Comparison of ENCODE assay signal across 28 cellular contexts in genomic region chrX:72009731-72010130, GRCh38.
"Had no signal": no experiment of that assay in that cellular context is flagged by ENCODE, and none has a peak within 500 bp of the region (broad histone marks: within the 10 kb centered on the region; RNA-seq: fewer than 3 reads in every experiment).

No MANE protein-coding gene starts in this region.

- H3K4me3 ChIP-seq: dorsolateral prefrontal cortex, esophagus squamous epithelium, heart right ventricle, lung, pancreas, sigmoid colon, testis, tibial artery, upper lobe of left lung had no signal

- H3K36me3 ChIP-seq: esophagus squamous epithelium, heart right ventricle, pancreas, sigmoid colon, tibial artery, upper lobe of left lung had no signal

- H3K9me3 ChIP-seq: esophagus squamous epithelium, pancreas, sigmoid colon, testis, tibial artery, upper lobe of left lung had no signal

- H3K27ac Mint-ChIP-seq: immature natural killer cell; memory B cell; natural killer cell; progenitor cell of endocrine pancreas; stimulated activated memory B cell treated with anti-CD40 and anti-IgM and Interleukin-4, amounts not matched to agents 10 μg/mL and 1 μg/mL and 100 μg/mL, for 72 hours had no signal

- H3K27ac ChIP-seq: dorsolateral prefrontal cortex, esophagus squamous epithelium, heart right ventricle, pancreas, sigmoid colon, testis, tibial artery, upper lobe of left lung had no signal

- FAIRE-seq: endothelial cell of umbilical vein, keratinocyte, pancreas, urothelium cell line had no signal

- H3K4me1 ChIP-seq: esophagus squamous epithelium, heart right ventricle, pancreas, sigmoid colon, testis, upper lobe of left lung had no signal

- H3K9me3 Mint-ChIP-seq: immature natural killer cell; memory B cell; natural killer cell; stimulated activated memory B cell treated with anti-CD40 and anti-IgM and Interleukin-4, amounts not matched to agents 10 μg/mL and 1 μg/mL and 100 μg/mL, for 72 hours had no signal

- H3K4me1 Mint-ChIP-seq: immature natural killer cell; memory B cell; natural killer cell; stimulated activated memory B cell treated with anti-CD40 and anti-IgM and Interleukin-4, amounts not matched to agents 10 μg/mL and 1 μg/mL and 100 μg/mL, for 72 hours had no signal

- H3K27me3 Mint-ChIP-seq: progenitor cell of endocrine pancreas; stimulated activated memory B cell treated with anti-CD40 and anti-IgM and Interleukin-4, amounts not matched to agents 10 μg/mL and 1 μg/mL and 100 μg/mL, for 72 hours had no signal

- DNase-seq: cerebellar nuclear complex; dorsolateral prefrontal cortex; effector CD4-positive, alpha-beta T cell; esophagus squamous epithelium; foreskin melanocyte; glutamatergic neuron; heart right ventricle; hypothalamus; immature natural killer cell; natural killer cell; occipital lobe; pancreas; right cardiac atrium; sigmoid colon; stimulated activated CD4-positive, alpha-beta T cell treated with anti-CD3 and anti-CD28 coated beads, Interleukin-2, amount 100 ng/mL, for 24 hours; stimulated activated CD4-positive, alpha-beta T cell treated with anti-CD3 and anti-CD28 coated beads, Interleukin-4, amount 100 ng/mL, for 24 hours; stimulated activated naive CD8-positive, alpha-beta T cell treated with anti-CD3 and anti-CD28 coated beads, Interleukin-15, Interleukin-2, amounts not matched to agents 100 U/mL and 50 U/mL, for 24 hours; substantia nigra; testis; tibial artery; upper lobe of left lung had no signal

- H3K36me3 Mint-ChIP-seq: immature natural killer cell; memory B cell; natural killer cell; stimulated activated memory B cell treated with anti-CD40 and anti-IgM and Interleukin-4, amounts not matched to agents 10 μg/mL and 1 μg/mL and 100 μg/mL, for 72 hours had no signal

- H3K4me3 Mint-ChIP-seq: immature natural killer cell; memory B cell; natural killer cell; stimulated activated memory B cell treated with anti-CD40 and anti-IgM and Interleukin-4, amounts not matched to agents 10 μg/mL and 1 μg/mL and 100 μg/mL, for 72 hours had no signal

- ATAC-seq: heart right ventricle; natural killer cell; pancreas; right cardiac atrium; stimulated activated memory B cell treated with anti-CD40 and anti-IgM and Interleukin-4, amounts not matched to agents 10 μg/mL and 1 μg/mL and 100 μg/mL, for 72 hours; stimulated activated naive CD8-positive, alpha-beta T cell treated with anti-CD3 and anti-CD28 coated beads, Interleukin-15, Interleukin-2, amounts not matched to agents 100 U/mL and 50 U/mL, for 24 hours had no signal

- H3K27me3 ChIP-seq: esophagus squamous epithelium, sigmoid colon, testis, tibial artery, upper lobe of left lung had no signal
